In the genomic region with DNA sequence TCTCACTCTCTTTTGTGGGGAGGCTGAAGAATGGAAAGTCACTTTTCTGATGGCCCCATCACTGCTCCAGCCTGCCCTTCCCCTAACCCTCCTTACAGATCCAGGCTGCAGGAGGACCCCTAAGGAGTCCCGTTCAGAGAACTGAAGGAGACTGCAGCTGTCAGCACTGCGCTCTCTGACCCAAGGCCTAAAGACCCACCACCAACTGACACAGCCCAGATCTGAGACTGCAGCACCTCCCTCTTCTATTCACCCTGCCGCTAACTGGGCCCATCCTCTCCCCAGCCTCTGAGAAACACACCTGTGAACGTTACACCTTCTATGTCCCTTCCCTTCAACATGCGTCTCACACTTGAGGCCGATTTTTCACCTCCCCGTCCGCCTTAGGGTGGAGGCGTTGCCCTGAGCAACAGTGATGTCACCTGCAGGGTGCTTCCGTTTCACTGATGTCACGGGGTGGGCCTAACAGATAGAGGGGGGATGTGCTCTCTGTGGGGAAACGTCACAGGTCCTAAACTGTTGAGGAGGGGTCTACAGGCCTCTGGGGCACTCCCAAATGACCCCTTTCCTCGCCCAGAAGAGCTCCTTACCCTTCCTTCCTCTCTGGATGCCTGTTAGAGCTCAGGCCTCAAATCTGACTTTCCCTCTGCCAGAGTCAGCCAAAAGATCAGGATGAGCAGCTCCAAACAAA, we compare ENCODE assay signal across 8 cellular contexts. TPM values are rescaled to one million over a fixed set of nuclear protein-coding genes. Genes with fewer than 3 reads are reported as not detected.
DNase-seq lines count a peak whose midpoint lies in the region; ATAC-seq and TF ChIP-seq lines count a peak whose summit lies in the region.

No MANE protein-coding gene starts in this region.

- H3K4me1 ChIP-seq in skeletal muscle tissue (ENCODE audit: control insufficient read depth in 3 of 3, insufficient read depth in 3 of 3, low read length in 3 of 3), result peaks cover 66 to 87% (median 83%) of the 10 kb centered on the region in 3 donors

- peak overlapping the region; percentile 46 for H3K4me3 Mint-ChIP-seq in CD4-positive, alpha-beta T cell
- H3K4me3 Mint-ChIP-seq in activated CD8-positive, alpha-beta memory T cell treated with anti-CD3 and anti-CD28 coated beads, Interleukin-2, amount 10 ng/mL, durations not matched to agents 7 days and 5 days, result no peak overlapping the region

- peak; percentile 33 to 87 (median 57) for DNase-seq in CD4-positive, alpha-beta T cell
- DNase-seq in activated CD8-positive, alpha-beta memory T cell treated with anti-CD3 and anti-CD28 coated beads, Interleukin-2, amount 10 ng/mL, durations not matched to agents 7 days and 5 days, result peak; percentile 75
- DNase-seq in erythroblast (lab: John Stamatoyannopoulos, UW), result peak; percentile 29 to 53
- no peak for DNase-seq in hepatic stellate cell (ENCODE audit: low spot score)
- no peak for DNase-seq in ACHN
- no peak for DNase-seq in GF-D8 (lab: John Stamatoyannopoulos, UW)

- H3K36me3 Mint-ChIP-seq in CD4-positive, alpha-beta T cell (ENCODE audit: low read depth), result peaks cover 52% of the 10 kb centered on the region
- peaks cover 10% of the 10 kb centered on the region for H3K36me3 Mint-ChIP-seq in activated CD8-positive, alpha-beta memory T cell treated with anti-CD3 and anti-CD28 coated beads, Interleukin-2, amount 10 ng/mL, durations not matched to agents 7 days and 5 days

- H3K9ac ChIP-seq in skeletal muscle tissue (ENCODE audit: low read depth in 1 of 3, low read length in 3 of 3), result peak overlapping the region in 1 of 3 donors; percentile 18

- peak overlapping the region; percentile 88 for H3K27ac Mint-ChIP-seq in CD4-positive, alpha-beta T cell
- peak overlapping the region; percentile 63 for H3K27ac Mint-ChIP-seq in activated CD8-positive, alpha-beta memory T cell treated with anti-CD3 and anti-CD28 coated beads, Interleukin-2, amount 10 ng/mL, durations not matched to agents 7 days and 5 days

- H3K27ac ChIP-seq in CD4-positive, alpha-beta T cell (ENCODE audit: low read depth, low read length), result peak overlapping the region; percentile 73
- H3K27ac ChIP-seq in skeletal muscle tissue (ENCODE audit: low read depth, low read length), result peak overlapping the region; percentile 17

- H3K4me1 Mint-ChIP-seq in CD4-positive, alpha-beta T cell (ENCODE audit: low read depth), result peaks cover 88% of the 10 kb centered on the region
- peaks cover 78% of the 10 kb centered on the region for H3K4me1 Mint-ChIP-seq in activated CD8-positive, alpha-beta memory T cell treated with anti-CD3 and anti-CD28 coated beads, Interleukin-2, amount 10 ng/mL, durations not matched to agents 7 days and 5 days

- CTCF ChIA-PET in CD4-positive, alpha-beta T cell (lab: Charles Lee), result interaction anchor here (2.0 kb wide), 1 partner anchor 20 kb away, joined by 9 read pairs; a partner anchor contains a TSS
- CTCF ChIA-PET in activated CD8-positive, alpha-beta memory T cell treated with anti-CD3 and anti-CD28 coated beads, Interleukin-2, amount 10 ng/mL, durations not matched to agents 7 days and 5 days (lab: Charles Lee), result interaction anchor here (1.0 to 7.0 kb wide), 4 partner anchors 14 to 41 kb away, joined by 3 to 65 read pairs (median 14); no protein-coding TSS in a partner anchor

- no peaks in the 10 kb centered on the region for H3K9me3 Mint-ChIP-seq in CD4-positive, alpha-beta T cell
- H3K9me3 Mint-ChIP-seq in activated CD8-positive, alpha-beta memory T cell treated with anti-CD3 and anti-CD28 coated beads, Interleukin-2, amount 10 ng/mL, durations not matched to agents 7 days and 5 days (ENCODE audit: low read depth), result no peaks in the 10 kb centered on the region

- H3K27me3 Mint-ChIP-seq in CD4-positive, alpha-beta T cell, result no peaks in the 10 kb centered on the region
- no peaks in the 10 kb centered on the region for H3K27me3 Mint-ChIP-seq in activated CD8-positive, alpha-beta memory T cell treated with anti-CD3 and anti-CD28 coated beads, Interleukin-2, amount 10 ng/mL, durations not matched to agents 7 days and 5 days

- intact Hi-C loops in CD4-positive, alpha-beta T cell (cut with DNase I, micrococcal nuclease), result no loop called here

- no peaks in the 10 kb centered on the region for H3K9me3 ChIP-seq in CD4-positive, alpha-beta T cell (ENCODE audit: control insufficient read depth, low read length)
- H3K9me3 ChIP-seq in skeletal muscle tissue (ENCODE audit: control insufficient read depth in 3 of 3, low read length in 3 of 3), result no peaks in the 10 kb centered on the region

- TF ChIP-seq POLR2A in erythroblast (IDR thresholded peaks at IDR 0.05; ENCODE audit: low read length), result no peak

- peak; percentile 54 for ATAC-seq in CD4-positive, alpha-beta T cell (ENCODE audit: poor library complexity)
- no peak for ATAC-seq in activated CD8-positive, alpha-beta memory T cell treated with anti-CD3 and anti-CD28 coated beads, Interleukin-2, amount 10 ng/mL, durations not matched to agents 7 days and 5 days
- ATAC-seq in GM19463 (IDR thresholded peaks at IDR 0.05; ENCODE audit: unreplicated experiment), result no peak

- H3K36me3 ChIP-seq in skeletal muscle tissue (ENCODE audit: control insufficient read depth in 3 of 3, insufficient read depth in 3 of 3, low read length in 3 of 3), result peaks cover 0 to 2% (median 0%) of the 10 kb centered on the region in 3 donors

- no peak overlapping the region for H3K4me3 ChIP-seq in skeletal muscle tissue (ENCODE audit: low read length in 3 of 3)

- POLR2A ChIA-PET in CD4-positive, alpha-beta T cell (lab: Charles Lee), result interaction anchor here (7.2 kb wide), 1 partner anchor 26 kb away, joined by 99 read pairs; no protein-coding TSS in a partner anchor

- TF ChIP-seq CTCF in CD4-positive, alpha-beta T cell (IDR thresholded peaks at IDR 0.05), result no peak

- in situ Hi-C loops in ACHN (cut with HindIII; ENCODE audit: low pct_ligation_motif_present, low pct_unique_long_range_greater_than_20kb, low sequenced_read_pairs), result no loop called here

- no peaks in the 10 kb centered on the region for H3K27me3 ChIP-seq in CD4-positive, alpha-beta T cell (ENCODE audit: control insufficient read depth, insufficient read depth, low read length)
- H3K27me3 ChIP-seq in skeletal muscle tissue (ENCODE audit: control insufficient read depth in 3 of 3, insufficient read depth in 3 of 3, low read length in 3 of 3), result no peaks in the 10 kb centered on the region

RNA-seq across cellular contexts. Expression of a gene that starts 5.1 kb away (rescaled TPM):
- 100 to 1,000 TPM; 127 to 133 TPM for total RNA-seq in CD4-positive, alpha-beta T cell
- 10 to 100 TPM; 21.6 to 21.9 TPM for total RNA-seq in activated CD8-positive, alpha-beta memory T cell treated with anti-CD3 and anti-CD28 coated beads, Interleukin-2, amount 10 ng/mL, durations not matched to agents 7 days and 5 days
- total RNA-seq in skeletal muscle tissue, result 4.2 TPM

RNA-seq across cellular contexts. Expression of a gene that starts 20.5 kb away (rescaled TPM):
- total RNA-seq in CD4-positive, alpha-beta T cell, result not detected
- under 1 TPM; 0.56 to 0.64 TPM for total RNA-seq in activated CD8-positive, alpha-beta memory T cell treated with anti-CD3 and anti-CD28 coated beads, Interleukin-2, amount 10 ng/mL, durations not matched to agents 7 days and 5 days
- under 0.01 TPM for total RNA-seq in skeletal muscle tissue

Comparison
In these comparisons a context has a peak if more than half of its experiments do, and no peak if none do; other contexts are left out.
1. DNase-seq: peak in CD4-positive, alpha-beta T cell (10 of 10), activated CD8-positive, alpha-beta memory T cell treated with anti-CD3 and anti-CD28 coated beads, Interleukin-2, amount 10 ng/mL, durations not matched to agents 7 days and 5 days (single experiment) and erythroblast (2 of 2); none in hepatic stellate cell (single experiment), ACHN (single experiment) and GF-D8 (single experiment).
2. RNA of a gene that starts 5.1 kb away (total RNA-seq): 127 to 133 TPM in CD4-positive, alpha-beta T cell; 21.6 to 21.9 TPM in activated CD8-positive, alpha-beta memory T cell treated with anti-CD3 and anti-CD28 coated beads, Interleukin-2, amount 10 ng/mL, durations not matched to agents 7 days and 5 days and 4.2 TPM in skeletal muscle tissue (single experiment); every median in the first group is over 4 times any median in the second.